16 cellular contexts compared by ENCODE assay signal in the genomic region with DNA sequence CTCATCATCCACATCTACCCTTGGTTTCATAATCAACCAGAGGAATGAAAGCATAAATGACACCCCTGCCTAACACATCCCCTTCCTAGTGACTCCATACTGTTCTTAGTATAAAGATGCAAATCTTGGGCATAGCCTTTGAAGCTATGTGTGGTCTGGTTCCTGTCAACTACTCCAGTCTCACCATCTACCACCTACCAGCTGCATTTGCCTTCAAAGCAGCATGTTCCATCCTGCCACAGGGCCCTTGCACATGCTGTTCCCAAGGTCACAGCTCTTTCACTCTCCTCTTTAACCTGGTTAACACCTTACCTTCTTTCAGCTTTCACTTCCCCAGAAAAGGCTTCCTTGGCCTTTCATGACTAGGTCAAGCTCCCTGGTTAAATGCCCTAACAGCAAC.
DNase-seq lines count a peak whose midpoint lies in the region; ATAC-seq lines count a peak whose summit lies in the region.
"Had no signal": no experiment of that assay in that cellular context is flagged by ENCODE, and none has a peak within 500 bp of the region (broad histone marks: within the 10 kb centered on the region; RNA-seq: fewer than 3 reads in every experiment).

No MANE protein-coding gene starts in this region.

- CTCF ChIA-PET in activated CD4-positive, alpha-beta memory T cell treated with anti-CD3 and anti-CD28 coated beads for 36 hours (lab: Charles Lee), result interaction anchor here (0.7 to 5.7 kb wide), 13 partner anchors 9 to 162 kb away, joined by 3 to 46 read pairs (median 3); a partner anchor contains a TSS
- CTCF ChIA-PET in activated CD4-positive, alpha-beta memory T cell treated with anti-CD3 and anti-CD28 coated beads, Interleukin-2, amount 10 ng/mL, durations not matched to agents 7 days and 5 days (lab: Charles Lee), result interaction anchor here (1.3 kb wide), 1 partner anchor 52 kb away, joined by 4 read pairs; no protein-coding TSS in a partner anchor

- H3K9me3 Mint-ChIP-seq in activated CD4-positive, alpha-beta memory T cell treated with anti-CD3 and anti-CD28 coated beads for 36 hours, result peaks cover 4% of the 10 kb centered on the region
- no peaks in the 10 kb centered on the region for H3K9me3 Mint-ChIP-seq in activated CD4-positive, alpha-beta memory T cell treated with anti-CD3 and anti-CD28 coated beads, Interleukin-2, amount 10 ng/mL, durations not matched to agents 7 days and 5 days
- H3K9me3 Mint-ChIP-seq in activated naive CD8-positive, alpha-beta T cell (ENCODE audit: low read depth), result no peaks in the 10 kb centered on the region

- H3K36me3 Mint-ChIP-seq in activated CD4-positive, alpha-beta memory T cell treated with anti-CD3 and anti-CD28 coated beads for 36 hours, result peaks cover 3% of the 10 kb centered on the region
- peaks cover 7% of the 10 kb centered on the region for H3K36me3 Mint-ChIP-seq in activated CD4-positive, alpha-beta memory T cell treated with anti-CD3 and anti-CD28 coated beads, Interleukin-2, amount 10 ng/mL, durations not matched to agents 7 days and 5 days (ENCODE audit: low read depth)
- H3K36me3 Mint-ChIP-seq in activated naive CD8-positive, alpha-beta T cell, result no peaks in the 10 kb centered on the region

- peak overlapping the region; percentile 81 for H3K27ac Mint-ChIP-seq in activated CD4-positive, alpha-beta memory T cell treated with anti-CD3 and anti-CD28 coated beads for 36 hours
- no peak overlapping the region for H3K27ac Mint-ChIP-seq in activated CD4-positive, alpha-beta memory T cell treated with anti-CD3 and anti-CD28 coated beads, Interleukin-2, amount 10 ng/mL, durations not matched to agents 7 days and 5 days
- peak overlapping the region; percentile 95 for H3K27ac Mint-ChIP-seq in activated naive CD8-positive, alpha-beta T cell

- peak; percentile 78 for DNase-seq in activated CD4-positive, alpha-beta memory T cell treated with anti-CD3 and anti-CD28 coated beads for 36 hours
- no peak for DNase-seq in activated CD4-positive, alpha-beta memory T cell treated with anti-CD3 and anti-CD28 coated beads, Interleukin-2, amount 10 ng/mL, durations not matched to agents 7 days and 5 days
- peak; percentile 48 to 50 for DNase-seq in stimulated activated CD4-positive, alpha-beta T cell treated with anti-CD3 and anti-CD28 coated beads, Interleukin-4, amount 100 ng/mL, for 48 hours (ENCODE audit: low read depth in 2 of 2)
- DNase-seq in activated effector memory CD4-positive, alpha-beta T cell treated with Interleukin-2 at 50 U/mL for 16 hours, result no peak
- DNase-seq in caudate nucleus (lab: John Stamatoyannopoulos, UW), result no peak
- DNase-seq: dermis blood vessel endothelial cell, EL, esophagus squamous epithelium, NCI-H187, NCI-H510A treated with DMSO at 0.1 percent for 48 hours, nucleus accumbens, OCI-M1, testis had no signal

- intact Hi-C loops in activated CD4-positive, alpha-beta memory T cell treated with anti-CD3 and anti-CD28 coated beads for 36 hours (cut with micrococcal nuclease), result loop anchor here (5.0 kb wide), 2 partner anchors 112 to 172 kb away; no protein-coding TSS in a partner anchor

- H3K4me1 Mint-ChIP-seq in activated CD4-positive, alpha-beta memory T cell treated with anti-CD3 and anti-CD28 coated beads for 36 hours (ENCODE audit: low read depth), result peaks cover 80% of the 10 kb centered on the region
- peaks cover 50% of the 10 kb centered on the region for H3K4me1 Mint-ChIP-seq in activated CD4-positive, alpha-beta memory T cell treated with anti-CD3 and anti-CD28 coated beads, Interleukin-2, amount 10 ng/mL, durations not matched to agents 7 days and 5 days
- H3K4me1 Mint-ChIP-seq in activated naive CD8-positive, alpha-beta T cell (ENCODE audit: low read depth), result peaks cover 78% of the 10 kb centered on the region

- H3K4me3 Mint-ChIP-seq in activated CD4-positive, alpha-beta memory T cell treated with anti-CD3 and anti-CD28 coated beads for 36 hours, result no peak overlapping the region
- no peak overlapping the region for H3K4me3 Mint-ChIP-seq in activated CD4-positive, alpha-beta memory T cell treated with anti-CD3 and anti-CD28 coated beads, Interleukin-2, amount 10 ng/mL, durations not matched to agents 7 days and 5 days
- H3K4me3 Mint-ChIP-seq in activated naive CD8-positive, alpha-beta T cell, result peak overlapping the region; percentile 15

- peak; percentile 55 for ATAC-seq in GM19452 (IDR thresholded peaks at IDR 0.05; ENCODE audit: unreplicated experiment)
- no peak for ATAC-seq in GM19324 (IDR thresholded peaks at IDR 0.05; ENCODE audit: low FRiP score, unreplicated experiment)

- H3K27me3 Mint-ChIP-seq in activated CD4-positive, alpha-beta memory T cell treated with anti-CD3 and anti-CD28 coated beads for 36 hours, result no peaks in the 10 kb centered on the region
- no peaks in the 10 kb centered on the region for H3K27me3 Mint-ChIP-seq in activated CD4-positive, alpha-beta memory T cell treated with anti-CD3 and anti-CD28 coated beads, Interleukin-2, amount 10 ng/mL, durations not matched to agents 7 days and 5 days
- no peaks in the 10 kb centered on the region for H3K27me3 Mint-ChIP-seq in activated naive CD8-positive, alpha-beta T cell

- H3K27ac ChIP-seq in caudate nucleus (ENCODE audit: low read depth, low read length), result no peak overlapping the region
- H3K27ac ChIP-seq: esophagus squamous epithelium had no signal

- POLR2A ChIA-PET in activated CD4-positive, alpha-beta memory T cell treated with anti-CD3 and anti-CD28 coated beads for 36 hours (lab: Charles Lee), result interaction anchor here (0.5 to 3.5 kb wide), 16 partner anchors 13 to 160 kb away, joined by 3 to 25 read pairs (median 3); a partner anchor contains a TSS
- POLR2A ChIA-PET in activated CD4-positive, alpha-beta memory T cell treated with anti-CD3 and anti-CD28 coated beads, Interleukin-2, amount 10 ng/mL, durations not matched to agents 7 days and 5 days (lab: Charles Lee), result interaction anchor here (1.7 kb wide), 1 partner anchor 52 kb away, joined by 5 read pairs; no protein-coding TSS in a partner anchor

Comparison
In these comparisons a context has a peak if more than half of its experiments do, and no peak if none do; other contexts are left out.
1. DNase-seq: peak in activated CD4-positive, alpha-beta memory T cell treated with anti-CD3 and anti-CD28 coated beads for 36 hours (single experiment) and stimulated activated CD4-positive, alpha-beta T cell treated with anti-CD3 and anti-CD28 coated beads, Interleukin-4, amount 100 ng/mL, for 48 hours (2 of 2); none in activated CD4-positive, alpha-beta memory T cell treated with anti-CD3 and anti-CD28 coated beads, Interleukin-2, amount 10 ng/mL, durations not matched to agents 7 days and 5 days (single experiment), activated effector memory CD4-positive, alpha-beta T cell treated with Interleukin-2 at 50 U/mL for 16 hours (single experiment) and caudate nucleus (0 of 61).